ENCODE assay signal across 9 cellular contexts in the genomic region with DNA sequence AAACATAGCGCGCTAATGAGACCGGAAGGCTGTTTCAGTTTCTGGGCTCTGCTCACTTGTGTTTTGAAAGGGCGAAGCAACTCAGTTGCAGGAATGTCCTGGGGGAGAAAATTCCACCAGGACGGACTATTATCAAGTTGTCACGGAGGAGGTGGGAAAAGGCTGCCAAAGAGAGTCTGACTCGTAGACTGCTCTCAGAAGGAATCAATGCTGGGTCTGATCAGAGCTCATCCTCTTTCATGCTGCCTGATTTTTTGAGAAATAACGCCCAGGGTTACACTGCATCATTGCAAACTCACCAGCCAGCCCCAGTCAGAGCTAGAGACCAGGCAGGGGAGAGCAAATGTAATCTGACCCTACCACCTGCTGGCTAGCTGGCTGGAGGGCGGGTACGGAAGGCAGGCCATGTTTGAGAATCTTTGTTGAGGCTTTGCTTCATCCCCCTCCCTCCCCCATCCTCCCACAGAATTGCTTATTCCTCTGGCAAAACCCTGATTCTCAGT. TPM values are rescaled to one million over a fixed set of nuclear protein-coding genes. Genes with fewer than 3 reads are reported as not detected.
DNase-seq lines count a peak whose midpoint lies in the region; ATAC-seq and TF ChIP-seq lines count a peak whose summit lies in the region.
"Had no signal": no experiment of that assay in that cellular context is flagged by ENCODE, and none has a peak within 500 bp of the region (broad histone marks: within the 10 kb centered on the region; RNA-seq: fewer than 3 reads in every experiment).

No MANE protein-coding gene starts in this region.

- no peaks in the 10 kb centered on the region for H3K27me3 Mint-ChIP-seq in nephron (ENCODE audit: low read depth)
- peaks cover 7 to 9% of the 10 kb centered on the region in 2 donors for H3K27me3 Mint-ChIP-seq in natural killer cell treated with Interleukin-12 subunit alpha and Interleukin-12 subunit beta and Interleukin-15 and Interleukin-18, amount 100 ng/mL, for 72 hours

- no peak for ATAC-seq in natural killer cell treated with Interleukin-12 subunit alpha and Interleukin-12 subunit beta and Interleukin-15 and Interleukin-18, amount 100 ng/mL, for 72 hours
- ATAC-seq in HG03442 (IDR thresholded peaks at IDR 0.05; ENCODE audit: unreplicated experiment) (no peak), HG02623 (IDR thresholded peaks at IDR 0.05; ENCODE audit: unreplicated experiment) (no peak), GM18520 (IDR thresholded peaks at IDR 0.05; ENCODE audit: unreplicated experiment) (no peak)

- no peaks in the 10 kb centered on the region for H3K36me3 Mint-ChIP-seq in nephron (ENCODE audit: low read depth)
- no peaks in the 10 kb centered on the region for H3K36me3 Mint-ChIP-seq in natural killer cell treated with Interleukin-12 subunit alpha and Interleukin-12 subunit beta and Interleukin-15 and Interleukin-18, amount 100 ng/mL, for 72 hours

- peak overlapping the region; percentile 30 to 58 (median 50) for H3K4me3 Mint-ChIP-seq in nephron
- H3K4me3 Mint-ChIP-seq in natural killer cell treated with Interleukin-12 subunit alpha and Interleukin-12 subunit beta and Interleukin-15 and Interleukin-18, amount 100 ng/mL, for 72 hours, result no peak overlapping the region

- peaks cover 5% of the 10 kb centered on the region for H3K4me1 Mint-ChIP-seq in nephron
- no peaks in the 10 kb centered on the region for H3K4me1 Mint-ChIP-seq in natural killer cell treated with Interleukin-12 subunit alpha and Interleukin-12 subunit beta and Interleukin-15 and Interleukin-18, amount 100 ng/mL, for 72 hours (ENCODE audit: low read depth in 2 of 2)

- H3K36me3 ChIP-seq in ectodermal cell (ENCODE audit: control insufficient read depth, insufficient read depth, low read length), result no peaks in the 10 kb centered on the region

- no peak for TF ChIP-seq CTCF in nephron (IDR thresholded peaks at IDR 0.05; ENCODE audit: unreplicated experiment in 3 of 3)

- no peaks in the 10 kb centered on the region for H3K9me3 Mint-ChIP-seq in nephron
- no peaks in the 10 kb centered on the region for H3K9me3 Mint-ChIP-seq in natural killer cell treated with Interleukin-12 subunit alpha and Interleukin-12 subunit beta and Interleukin-15 and Interleukin-18, amount 100 ng/mL, for 72 hours

- H3K27ac Mint-ChIP-seq in nephron, result peak overlapping the region in 2 of 3 experiments; percentile 87 to 91
- H3K27ac Mint-ChIP-seq in natural killer cell treated with Interleukin-12 subunit alpha and Interleukin-12 subunit beta and Interleukin-15 and Interleukin-18, amount 100 ng/mL, for 72 hours, result no peak overlapping the region

- peak overlapping the region; percentile 17 for H3K4me3 ChIP-seq in ectodermal cell (ENCODE audit: insufficient read depth, low read depth, low read length)

- H3K4me1 ChIP-seq in ectodermal cell (ENCODE audit: control insufficient read depth, insufficient read depth, low read length), result peaks cover 27% of the 10 kb centered on the region

- no peaks in the 10 kb centered on the region for H3K27me3 ChIP-seq in ectodermal cell (ENCODE audit: control insufficient read depth, insufficient read depth, low read length, poor library complexity, severe bottlenecking)

- DNase-seq in DMS 273 (lab: John Stamatoyannopoulos, UW; ENCODE audit: unreplicated experiment) (peak; percentile 65), NCI-H2107 treated with DMSO at 0.1 percent for 48 hours (lab: John Stamatoyannopoulos, UW; ENCODE audit: unreplicated experiment) (peak; percentile 92)
- no peak for DNase-seq in natural killer cell treated with Interleukin-12 subunit alpha and Interleukin-12 subunit beta and Interleukin-15 and Interleukin-18, amount 100 ng/mL, for 72 hours (ENCODE audit: low spot score)
- DNase-seq: activated CD8-positive, alpha-beta memory T cell treated with anti-CD3 and anti-CD28 coated beads, Interleukin-2, amount 50 U/mL, for 4 hours had no signal

- H3K27ac ChIP-seq in ectodermal cell (ENCODE audit: insufficient read depth, low read depth, low read length, poor library complexity, severe bottlenecking), result peak overlapping the region; percentile 95

- 1 to 7% methylated on average over 10 of the region's 10 CpGs for WGBS in ectodermal cell, 2 experiments

- no peaks in the 10 kb centered on the region for H3K9me3 ChIP-seq in ectodermal cell (ENCODE audit: control insufficient read depth, low read length)

RNA-seq across cellular contexts. Expression of a gene that starts 36.4 kb away (rescaled TPM):
- polyA plus RNA-seq in ectodermal cell (2013, experiment 1 of 4), result 73.2 TPM
- 84.5 TPM for polyA plus RNA-seq in ectodermal cell (2013, experiment 2 of 4)
- polyA plus RNA-seq in ectodermal cell (2013, experiment 3 of 4), result 64.1 TPM
- polyA plus RNA-seq in ectodermal cell (2013, experiment 4 of 4), result 71.9 TPM
- 10 to 100 TPM in 1 of 2 donors, 1 to 10 TPM in 1; 7.2 to 15.3 TPM for total RNA-seq in natural killer cell treated with Interleukin-12 subunit alpha and Interleukin-12 subunit beta and Interleukin-15 and Interleukin-18, amount 100 ng/mL, for 72 hours

Comparison
In these comparisons a context has a peak if more than half of its experiments do, and no peak if none do; other contexts are left out.
1. H3K27ac Mint-ChIP-seq: peak in nephron (2 of 3); none in natural killer cell treated with Interleukin-12 subunit alpha and Interleukin-12 subunit beta and Interleukin-15 and Interleukin-18, amount 100 ng/mL, for 72 hours (0 of 2).